Comparison of ENCODE assay signal across 8 cellular contexts in the genomic region with DNA sequence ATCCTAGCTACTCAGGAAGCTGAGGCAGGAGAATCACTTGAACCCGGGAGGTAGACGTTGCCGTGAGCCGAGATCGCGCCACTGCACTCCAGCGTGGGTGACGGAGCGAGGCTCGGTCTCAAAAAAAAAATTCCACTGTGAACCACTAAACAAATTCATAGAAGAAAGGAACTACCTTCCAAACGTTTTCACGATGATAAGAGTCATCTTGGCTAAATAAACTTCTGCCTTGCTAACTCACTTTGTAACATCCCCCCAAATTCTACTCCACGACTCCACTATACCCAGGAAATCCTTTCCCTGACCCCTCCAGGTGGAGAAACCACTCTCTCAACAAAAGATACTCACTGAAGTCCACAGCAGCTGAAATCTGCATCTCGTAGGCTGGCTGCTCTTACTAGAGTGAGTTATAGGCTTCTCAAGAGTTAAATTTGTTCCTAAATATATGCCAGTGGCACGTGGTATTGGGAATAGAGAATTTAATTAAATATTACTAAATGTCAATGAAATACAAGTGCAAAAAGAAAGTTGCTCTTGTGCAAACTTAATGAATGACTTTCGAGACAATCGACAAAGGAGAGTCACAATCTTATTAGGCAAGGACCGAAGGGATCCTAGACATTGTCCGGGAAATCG. TPM values are rescaled to one million over a fixed set of nuclear protein-coding genes. Genes with fewer than 3 reads are reported as not detected.
A peak's percentile ranks its signal among the peaks of the same experiment; 100 is the strongest.
DNase-seq lines count a peak whose midpoint lies in the region; ATAC-seq, FAIRE-seq and TF ChIP-seq lines count a peak whose summit lies in the region.

No MANE protein-coding gene starts in this region.

- H3K36me3 ChIP-seq in thoracic aorta = no peaks in the 10 kb centered on the region

- peaks cover 2% of the 10 kb centered on the region for H3K27me3 Mint-ChIP-seq in activated CD4-positive, alpha-beta T cell treated with anti-CD3 and anti-CD28 coated beads, Interleukin-2, amount 10 ng/mL, durations not matched to agents 24 days and 14 days
- peaks cover 6% of the 10 kb centered on the region for H3K27me3 Mint-ChIP-seq in activated T-helper 1 cell treated with anti-CD3 and anti-CD28 coated beads, Interleukin-12 subunit alpha, Interleukin-12 subunit beta, Interleukin-2, Interleukin-4 antibody, amounts not matched to agents 30 ng/mL and 10 ng/mL and 1 ng/mL, durations not matched to agents 14 hours and 24 hours and 36 hours (ENCODE audit: insufficient read depth)

- no peak for ATAC-seq in thoracic aorta (ENCODE audit: insufficient number of reproducible peaks, low FRiP score, low read depth)

- no peak for FAIRE-seq in D721Med (lab: Jason Lieb, UNC)

- H3K4me3 ChIP-seq in thoracic aorta = peak overlapping the region; percentile 96

- TF ChIP-seq CTCF in thoracic aorta (IDR thresholded peaks at IDR 0.05) = no peak
- TF ChIP-seq CTCF in D721Med (IDR thresholded peaks at IDR 0.05; ENCODE audit: insufficient read depth, missing control alignments) = no peak

- peaks cover 10% of the 10 kb centered on the region for H3K36me3 Mint-ChIP-seq in activated CD4-positive, alpha-beta T cell treated with anti-CD3 and anti-CD28 coated beads, Interleukin-2, amount 10 ng/mL, durations not matched to agents 24 days and 14 days (ENCODE audit: low read depth)
- H3K36me3 Mint-ChIP-seq in activated T-helper 1 cell treated with anti-CD3 and anti-CD28 coated beads, Interleukin-12 subunit alpha, Interleukin-12 subunit beta, Interleukin-2, Interleukin-4 antibody, amounts not matched to agents 30 ng/mL and 10 ng/mL and 1 ng/mL, durations not matched to agents 14 hours and 24 hours and 36 hours (ENCODE audit: low read depth) = peaks cover 5% of the 10 kb centered on the region

- H3K27ac ChIP-seq in thoracic aorta = peak overlapping the region; percentile 16 to 64

- no peaks in the 10 kb centered on the region for H3K9me3 Mint-ChIP-seq in activated CD4-positive, alpha-beta T cell treated with anti-CD3 and anti-CD28 coated beads, Interleukin-2, amount 10 ng/mL, durations not matched to agents 24 days and 14 days
- no peaks in the 10 kb centered on the region for H3K9me3 Mint-ChIP-seq in activated T-helper 1 cell treated with anti-CD3 and anti-CD28 coated beads, Interleukin-12 subunit alpha, Interleukin-12 subunit beta, Interleukin-2, Interleukin-4 antibody, amounts not matched to agents 30 ng/mL and 10 ng/mL and 1 ng/mL, durations not matched to agents 14 hours and 24 hours and 36 hours

- intact Hi-C loops in activated CD4-positive, alpha-beta T cell treated with anti-CD3 and anti-CD28 coated beads, Interleukin-2, amount 10 ng/mL, durations not matched to agents 24 days and 14 days (cut with micrococcal nuclease) = loop anchor here (2.0 kb wide), 3 partner anchors 15 to 203 kb away; partner anchors contain the start of gene GTF2IRD1
- intact Hi-C loops in activated T-helper 1 cell treated with anti-CD3 and anti-CD28 coated beads, Interleukin-12 subunit alpha, Interleukin-12 subunit beta, Interleukin-2, Interleukin-4 antibody, amounts not matched to agents 30 ng/mL and 10 ng/mL and 1 ng/mL, durations not matched to agents 14 hours and 24 hours and 36 hours (cut with micrococcal nuclease) = loop anchor here (2.0 to 10.0 kb wide), 6 partner anchors 51 to 571 kb away; partner anchors contain the start of genes EIF4H, GTF2IRD1, LIMK1 and RFC2

- peak overlapping the region; percentile 95 for H3K27ac Mint-ChIP-seq in activated CD4-positive, alpha-beta T cell treated with anti-CD3 and anti-CD28 coated beads, Interleukin-2, amount 10 ng/mL, durations not matched to agents 24 days and 14 days
- peak overlapping the region; percentile 93 for H3K27ac Mint-ChIP-seq in activated T-helper 1 cell treated with anti-CD3 and anti-CD28 coated beads, Interleukin-12 subunit alpha, Interleukin-12 subunit beta, Interleukin-2, Interleukin-4 antibody, amounts not matched to agents 30 ng/mL and 10 ng/mL and 1 ng/mL, durations not matched to agents 14 hours and 24 hours and 36 hours

- peaks cover 44% of the 10 kb centered on the region for H3K4me1 Mint-ChIP-seq in activated CD4-positive, alpha-beta T cell treated with anti-CD3 and anti-CD28 coated beads, Interleukin-2, amount 10 ng/mL, durations not matched to agents 24 days and 14 days
- H3K4me1 Mint-ChIP-seq in activated T-helper 1 cell treated with anti-CD3 and anti-CD28 coated beads, Interleukin-12 subunit alpha, Interleukin-12 subunit beta, Interleukin-2, Interleukin-4 antibody, amounts not matched to agents 30 ng/mL and 10 ng/mL and 1 ng/mL, durations not matched to agents 14 hours and 24 hours and 36 hours (ENCODE audit: low read depth) = peaks cover 51% of the 10 kb centered on the region

- H3K9me3 ChIP-seq in thoracic aorta = no peaks in the 10 kb centered on the region

- H3K27me3 ChIP-seq in thoracic aorta (replicated peaks; ENCODE audit: insufficient read depth) = no peaks in the 10 kb centered on the region

- H3K4me3 Mint-ChIP-seq in activated CD4-positive, alpha-beta T cell treated with anti-CD3 and anti-CD28 coated beads, Interleukin-2, amount 10 ng/mL, durations not matched to agents 24 days and 14 days = peak overlapping the region; percentile 91
- peak overlapping the region; percentile 85 for H3K4me3 Mint-ChIP-seq in activated T-helper 1 cell treated with anti-CD3 and anti-CD28 coated beads, Interleukin-12 subunit alpha, Interleukin-12 subunit beta, Interleukin-2, Interleukin-4 antibody, amounts not matched to agents 30 ng/mL and 10 ng/mL and 1 ng/mL, durations not matched to agents 14 hours and 24 hours and 36 hours

- H3K4me1 ChIP-seq in thoracic aorta (ENCODE audit: control insufficient read depth in 1 of 2, low read depth in 2 of 2) = peaks cover 22 to 30% of the 10 kb centered on the region in 2 donors

- DNase-seq in activated CD4-positive, alpha-beta T cell treated with anti-CD3 and anti-CD28 coated beads, Interleukin-2, amount 10 ng/mL, durations not matched to agents 24 days and 14 days = no peak
- no peak for DNase-seq in activated CD4-positive, alpha-beta T cell treated with anti-CD3 and anti-CD28 coated beads for 48 hours
- no peak for DNase-seq in activated T-helper 1 cell treated with anti-CD3 and anti-CD28 coated beads, Interleukin-12 subunit alpha, Interleukin-12 subunit beta, Interleukin-2, Interleukin-4 antibody, amounts not matched to agents 30 ng/mL and 10 ng/mL and 1 ng/mL, durations not matched to agents 14 hours and 24 hours and 36 hours (ENCODE audit: low spot score)
- DNase-seq in iPS-NIHi11 (ENCODE audit: low spot score) (peak; percentile 24), thoracic aorta (ENCODE audit: low spot score) (no peak), COLO829 (ENCODE audit: low spot score) (no peak), D721Med (ENCODE audit: insufficient read length, low spot score) (no peak)
- no peak for DNase-seq in effector CD8-positive, alpha-beta T cell (lab: John Stamatoyannopoulos, UW)

RNA-seq across cellular contexts. Expression of gene GTF2I, which starts 1.6 kb away (rescaled TPM):
- total RNA-seq in activated CD4-positive, alpha-beta T cell treated with anti-CD3 and anti-CD28 coated beads, Interleukin-2, amount 10 ng/mL, durations not matched to agents 24 days and 14 days = 185 and 189 TPM in 2 replicates
- total RNA-seq in activated T-helper 1 cell treated with anti-CD3 and anti-CD28 coated beads, Interleukin-12 subunit alpha, Interleukin-12 subunit beta, Interleukin-2, Interleukin-4 antibody, amounts not matched to agents 30 ng/mL and 10 ng/mL and 1 ng/mL, durations not matched to agents 14 hours and 24 hours and 36 hours = 199 and 203 TPM in 2 replicates
- total RNA-seq in thoracic aorta = 100 to 1,000 TPM; 107 to 157 TPM
